ENCODE assay signal across 16 cellular contexts in the genomic region with DNA sequence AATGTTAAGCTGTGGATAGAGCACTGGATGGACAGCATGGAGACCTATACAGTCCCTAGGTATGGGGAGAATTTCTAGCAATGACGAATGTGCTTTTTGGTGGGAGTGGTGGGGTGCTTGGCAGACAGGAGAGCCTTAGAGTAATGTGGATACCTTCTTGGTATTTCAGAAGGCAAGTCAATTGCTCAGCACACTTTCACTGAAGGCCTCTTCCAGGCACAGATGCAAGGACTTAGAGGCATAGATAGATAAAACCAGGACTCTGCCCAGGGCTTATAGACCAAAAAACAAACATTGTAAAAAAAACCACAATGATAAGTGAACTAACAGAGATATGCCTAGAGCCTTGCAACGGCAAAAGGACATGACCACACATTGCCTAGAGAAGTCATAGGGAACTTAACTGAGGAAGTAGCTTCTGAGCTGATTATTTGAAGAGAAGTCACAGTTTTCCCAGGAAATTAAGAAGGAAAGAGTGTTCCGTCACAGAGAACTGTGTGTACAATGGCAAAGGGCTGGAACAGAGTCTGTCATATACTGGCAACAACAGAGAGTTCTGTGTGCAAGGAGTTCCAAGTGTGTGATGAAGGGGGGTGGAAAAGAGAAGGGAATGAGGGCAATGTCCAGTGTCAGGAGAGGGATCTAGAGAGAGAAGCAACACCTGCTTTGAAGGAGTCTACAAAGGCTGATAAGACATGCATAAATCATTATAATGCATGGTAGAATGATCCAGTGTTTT.
DNase-seq lines count a peak whose midpoint lies in the region; ATAC-seq and TF ChIP-seq lines count a peak whose summit lies in the region.
"Had no signal": no experiment of that assay in that cellular context is flagged by ENCODE, and none has a peak within 500 bp of the region (broad histone marks: within the 10 kb centered on the region; RNA-seq: fewer than 3 reads in every experiment).

No MANE protein-coding gene starts in this region.

- POLR2A ChIA-PET in WTC11 (lab: Charles Lee), result no interaction called here

- H3K36me3 ChIP-seq in right lobe of liver, result no peaks in the 10 kb centered on the region
- no peaks in the 10 kb centered on the region for H3K36me3 ChIP-seq in esophagus muscularis mucosa
- H3K36me3 ChIP-seq in breast epithelium, result no peaks in the 10 kb centered on the region
- H3K36me3 ChIP-seq: tibial nerve had no signal

- ATAC-seq in Right ventricle myocardium inferior, result peak; percentile 79
- peak; percentile 43 to 80 (median 66) for ATAC-seq in right lobe of liver
- ATAC-seq in stimulated activated effector memory CD8-positive, alpha-beta T cell treated with anti-CD3 and anti-CD28 coated beads, Interleukin-12 subunit alpha, Interleukin-12 subunit beta, amount 100 ng/mL, for 72 hours, result no peak
- no peak for ATAC-seq in WTC11
- ATAC-seq: activated CD4-positive, CD25-positive, alpha-beta regulatory T cell treated with anti-CD3 and anti-CD28 coated beads, Interleukin-2, amount 50 U/mL, for 24 hours; GM12878; GM23338 had no signal

- no peaks in the 10 kb centered on the region for H3K9me3 Mint-ChIP-seq in stimulated activated effector memory CD8-positive, alpha-beta T cell treated with anti-CD3 and anti-CD28 coated beads, Interleukin-12 subunit alpha, Interleukin-12 subunit beta, amount 100 ng/mL, for 72 hours
- H3K9me3 Mint-ChIP-seq in WTC11, result no peaks in the 10 kb centered on the region
- H3K9me3 Mint-ChIP-seq: GM23338 had no signal

- H3K4me1 ChIP-seq in right lobe of liver (peaks cover 0 to 11% (median 2%) of the 10 kb centered on the region in 4 donors), esophagus muscularis mucosa (peaks cover 0 to 28% (median 21%) of the 10 kb centered on the region in 4 donors), breast epithelium (no peaks in the 10 kb centered on the region)

- H3K27me3 Mint-ChIP-seq in WTC11 (ENCODE audit: low read depth), result no peaks in the 10 kb centered on the region
- H3K27me3 Mint-ChIP-seq: brain had no signal

- H3K27ac ChIP-seq in angular gyrus (ENCODE audit: low read depth, low read length) (peak overlapping the region; percentile 82), right lobe of liver (no peak overlapping the region), esophagus muscularis mucosa (replicated peaks in 1 of 4) (peak overlapping the region in 2 of 4 donors; percentile 13 to 30), breast epithelium (no peak overlapping the region)

- peaks cover 15% of the 10 kb centered on the region for H3K4me1 Mint-ChIP-seq in stimulated activated effector memory CD8-positive, alpha-beta T cell treated with anti-CD3 and anti-CD28 coated beads, Interleukin-12 subunit alpha, Interleukin-12 subunit beta, amount 100 ng/mL, for 72 hours
- H3K4me1 Mint-ChIP-seq in WTC11, result no peaks in the 10 kb centered on the region
- H3K4me1 Mint-ChIP-seq: brain, GM23338 had no signal

- TF ChIP-seq EP300 in esophagus muscularis mucosa (IDR thresholded peaks at IDR 0.05), result no peak

- TF ChIP-seq POLR2A in right lobe of liver (IDR thresholded peaks at IDR 0.05) (no peak), esophagus muscularis mucosa (IDR thresholded peaks at IDR 0.05; ENCODE audit: low read depth) (no peak), breast epithelium (IDR thresholded peaks at IDR 0.05) (no peak)

- DNase-seq in Right ventricle myocardium inferior (ENCODE audit: missing footprints), result no peak
- DNase-seq in cardiac septum (ENCODE audit: low spot score), result no peak
- no peak for DNase-seq in right lobe of liver
- DNase-seq in esophagus muscularis mucosa (ENCODE audit: extremely low spot score), result no peak
- no peak for DNase-seq in stimulated activated effector memory CD8-positive, alpha-beta T cell treated with anti-CD3 and anti-CD28 coated beads, Interleukin-12 subunit alpha, Interleukin-12 subunit beta, amount 100 ng/mL, for 72 hours (ENCODE audit: low spot score in 2 of 2)
- DNase-seq in breast epithelium (ENCODE audit: low spot score in 2 of 2), result no peak
- DNase-seq in WTC11 (ENCODE audit: low spot score), result no peak
- DNase-seq: NCI-H510A, retina, SHP77 had no signal

- TF ChIP-seq CTCF in right lobe of liver (IDR thresholded peaks at IDR 0.05) (no peak), esophagus muscularis mucosa (IDR thresholded peaks at IDR 0.05) (no peak), breast epithelium (IDR thresholded peaks at IDR 0.05) (no peak), WTC11 (IDR thresholded peaks at IDR 0.05) (no peak)

- H3K4me3 Mint-ChIP-seq in stimulated activated effector memory CD8-positive, alpha-beta T cell treated with anti-CD3 and anti-CD28 coated beads, Interleukin-12 subunit alpha, Interleukin-12 subunit beta, amount 100 ng/mL, for 72 hours, result no peak overlapping the region
- H3K4me3 Mint-ChIP-seq in WTC11, result no peak overlapping the region
- H3K4me3 Mint-ChIP-seq: brain, GM23338 had no signal

- no peak overlapping the region for H3K27ac Mint-ChIP-seq in stimulated activated effector memory CD8-positive, alpha-beta T cell treated with anti-CD3 and anti-CD28 coated beads, Interleukin-12 subunit alpha, Interleukin-12 subunit beta, amount 100 ng/mL, for 72 hours
- no peak overlapping the region for H3K27ac Mint-ChIP-seq in WTC11
- H3K27ac Mint-ChIP-seq: brain, GM23338 had no signal

- no peaks in the 10 kb centered on the region for H3K36me3 Mint-ChIP-seq in stimulated activated effector memory CD8-positive, alpha-beta T cell treated with anti-CD3 and anti-CD28 coated beads, Interleukin-12 subunit alpha, Interleukin-12 subunit beta, amount 100 ng/mL, for 72 hours
- H3K36me3 Mint-ChIP-seq in WTC11, result no peaks in the 10 kb centered on the region
- H3K36me3 Mint-ChIP-seq: brain had no signal

- CTCF ChIA-PET in WTC11 (lab: Charles Lee), result no interaction called here

- H3K9me3 ChIP-seq in right lobe of liver (no peaks in the 10 kb centered on the region), esophagus muscularis mucosa (no peaks in the 10 kb centered on the region), breast epithelium (no peaks in the 10 kb centered on the region)
- H3K9me3 ChIP-seq: tibial nerve had no signal

- intact Hi-C loops in Right ventricle myocardium inferior (cut with DNase I) (no loop called here), cardiac septum (cut with DNase I) (no loop called here), right lobe of liver (cut with DNase I) (no loop called here), esophagus muscularis mucosa (cut with DNase I) (no loop called here), breast epithelium (cut with DNase I; ENCODE audit: low total_unique reads) (no loop called here)

- 43% methylated on average over 3 of the region's 3 CpGs for WGBS in right lobe of liver (ENCODE audit: insufficient coverage, low coverage, low lambda C conversion rate, missing lambda C conversion rate)
- whole genome bisulfite sequencing in esophagus muscularis mucosa, result 81% methylated on average over 3 of the region's 3 CpGs

- H3K4me3 ChIP-seq in right lobe of liver (no peak overlapping the region), esophagus muscularis mucosa (no peak overlapping the region), breast epithelium (no peak overlapping the region)
- H3K4me3 ChIP-seq: GM12878, GM23338, tibial nerve had no signal

- no peaks in the 10 kb centered on the region for H3K27me3 ChIP-seq in right lobe of liver
- H3K27me3 ChIP-seq in esophagus muscularis mucosa, result no peaks in the 10 kb centered on the region
- H3K27me3 ChIP-seq in breast epithelium, result no peaks in the 10 kb centered on the region
- H3K27me3 ChIP-seq: tibial nerve had no signal

TF ChIP-seq in WTC11, 78 proteins besides CTCF, POLR2A, EP300 and RAD21:
- no peak for TF ChIP-seq FOXK1 (CRISPR knock-in tag; IDR thresholded peaks at IDR 0.05)
- no peak for TF ChIP-seq NFE2L1 (CRISPR knock-in tag; IDR thresholded peaks at IDR 0.05)
- no peak for TF ChIP-seq AR (CRISPR knock-in tag; IDR thresholded peaks at IDR 0.05)

Comparison
In these comparisons a context has a peak if more than half of its experiments do, and no peak if none do; other contexts are left out.
1. ATAC-seq: peak in Right ventricle myocardium inferior (single experiment) and right lobe of liver (4 of 4); none in stimulated activated effector memory CD8-positive, alpha-beta T cell treated with anti-CD3 and anti-CD28 coated beads, Interleukin-12 subunit alpha, Interleukin-12 subunit beta, amount 100 ng/mL, for 72 hours (single experiment) and WTC11 (single experiment).